In the genomic region with DNA sequence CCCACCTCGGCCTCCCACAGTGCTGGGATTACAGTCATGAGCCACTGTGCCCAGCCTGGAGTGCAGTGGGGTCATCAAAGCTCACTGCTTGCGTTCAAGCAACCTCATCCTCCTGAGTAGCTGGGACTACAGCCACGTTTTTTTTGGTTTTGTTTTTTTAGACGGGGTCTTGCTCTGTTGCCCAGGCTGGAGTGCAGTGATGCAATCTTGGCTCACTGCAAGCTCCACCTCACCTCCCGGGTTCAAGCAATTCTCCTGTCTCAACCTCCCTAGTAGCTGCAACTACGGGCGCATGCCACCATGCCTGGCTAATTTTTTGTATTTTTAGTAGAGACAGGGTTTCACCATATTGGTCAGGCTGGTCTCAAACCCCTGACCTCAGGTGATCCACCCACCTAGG, we compare ENCODE assay signal across 3 cellular contexts.
TF ChIP-seq lines count a peak whose summit lies in the region.
"Not testable (repeated sequence)": the region's sequence is repeated elsewhere in the genome, so short reads cannot be mapped to it uniquely, and the experiment has no call there.

No MANE protein-coding gene starts in this region.

TF ChIP-seq in HEK293, 187 proteins besides CTCF, POLR2A, EP300 and RAD21:
- TF ChIP-seq ZNF121 (tag by site-specific recombination; IDR thresholded peaks at IDR 0.05): peak; percentile 98
TF ChIP-seq in HEK293: peak in this region for 1; not testable (repeated sequence) for 186.

TF ChIP-seq in WTC11, 78 proteins besides CTCF, POLR2A, EP300 and RAD21:
- TF ChIP-seq ZNF121 (CRISPR knock-in tag; IDR thresholded peaks at IDR 0.05): 0 out of 2 replicates have a peak, but pooled peaks have one; percentile 41

TF ChIP-seq in K562, 482 proteins besides CTCF, POLR2A, EP300 and RAD21:
- peak; percentile 65 for TF ChIP-seq ZNF121 (CRISPR knock-in tag; conservative IDR thresholded peaks at IDR 0.05)
- TF ChIP-seq, protein P1, sequence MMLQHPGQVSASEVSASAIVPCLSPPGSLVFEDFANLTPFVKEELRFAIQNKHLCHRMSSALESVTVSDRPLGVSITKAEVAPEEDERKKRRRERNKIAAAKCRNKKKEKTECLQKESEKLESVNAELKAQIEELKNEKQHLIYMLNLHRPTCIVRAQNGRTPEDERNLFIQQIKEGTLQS (IDR thresholded peaks at IDR 0.05): 0 out of 2 replicates have a peak, but pooled peaks have one; percentile 32
- TF ChIP-seq, protein P1 (CRISPR knock-in tag; conservative IDR thresholded peaks at IDR 0.05): not testable (repeated sequence)
